1 cellular context compared by ENCODE assay signal in genomic region chr4:18568600-18568999, GRCh38.
TF ChIP-seq lines count a peak whose summit lies in the region.

No MANE protein-coding gene starts in this region.

TF ChIP-seq in SK-N-SH treated with all-trans-retinoic acid at 6 μM for 48 hours, 23 proteins besides CTCF, POLR2A, EP300 and RAD21 (continued from another document):
- TF ChIP-seq TSHZ2 (CRISPR knock-in tag; IDR thresholded peaks at IDR 0.05), result no peak
- no peak for TF ChIP-seq BACH2 (CRISPR knock-in tag; IDR thresholded peaks at IDR 0.05; ENCODE audit: borderline replicate concordance)
- no peak for TF ChIP-seq ARNTL (CRISPR knock-in tag; IDR thresholded peaks at IDR 0.05; ENCODE audit: borderline replicate concordance, low read depth)
- no peak for TF ChIP-seq TCF4 (CRISPR knock-in tag; IDR thresholded peaks at IDR 0.05; ENCODE audit: borderline replicate concordance)
- TF ChIP-seq TOX (CRISPR knock-in tag; IDR thresholded peaks at IDR 0.05; ENCODE audit: borderline replicate concordance), result no peak
- TF ChIP-seq ISL1 (CRISPR knock-in tag; IDR thresholded peaks at IDR 0.05), result no peak
- TF ChIP-seq CSRNP3 (CRISPR knock-in tag; IDR thresholded peaks at IDR 0.05), result no peak
- TF ChIP-seq ZFP3 (CRISPR knock-in tag; IDR thresholded peaks at IDR 0.05), result no peak
- no peak for TF ChIP-seq ZNF8 (CRISPR knock-in tag; IDR thresholded peaks at IDR 0.05)
- TF ChIP-seq ZNF565 (CRISPR knock-in tag; conservative IDR thresholded peaks at IDR 0.05; ENCODE audit: low read depth), result no peak
